1 cellular context compared by ENCODE assay signal in the genomic region with DNA sequence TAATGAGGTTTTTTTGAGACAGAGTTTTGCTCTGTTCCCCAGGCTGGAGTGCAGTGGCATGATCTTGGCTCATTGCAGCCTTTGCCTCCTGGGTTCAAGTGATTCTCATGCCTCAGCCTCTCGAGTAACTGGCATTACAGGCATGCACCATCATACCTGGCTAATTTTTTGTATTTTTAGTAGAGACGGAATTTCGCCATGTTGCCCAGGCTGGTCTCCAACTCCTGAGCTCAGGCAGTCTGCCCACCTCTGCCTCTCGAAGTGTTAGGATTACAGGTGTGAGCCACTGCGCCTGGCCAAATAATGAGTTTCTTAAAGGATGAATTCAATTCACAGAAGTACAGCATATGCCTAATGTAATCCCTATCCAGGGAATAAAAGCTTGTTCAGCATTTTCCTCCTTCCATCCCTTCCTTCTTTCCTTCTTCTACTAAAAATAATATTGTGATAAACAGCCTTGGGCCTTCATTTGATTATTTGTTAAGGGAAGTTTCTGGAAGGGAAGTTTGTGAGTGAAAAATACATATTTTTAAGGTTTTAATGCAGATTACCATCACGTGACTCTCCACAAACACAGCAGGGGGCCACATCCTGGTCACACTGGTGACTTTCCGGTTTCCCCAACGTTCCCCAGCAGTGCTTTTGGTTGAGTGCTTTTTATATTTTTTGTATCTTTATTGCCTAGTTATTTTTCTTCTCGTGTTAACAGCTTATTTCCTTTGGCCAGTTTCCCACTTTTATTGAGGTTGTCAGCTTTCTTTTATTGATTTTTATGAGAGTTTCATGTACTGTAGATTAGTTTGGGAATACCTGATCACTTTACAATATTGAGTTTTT.
A peak's percentile ranks its signal among the peaks of the same experiment; 100 is the strongest.
TF ChIP-seq lines count a peak whose summit lies in the region.

No MANE protein-coding gene starts in this region.

TF ChIP-seq in HEK293, 187 proteins besides CTCF, POLR2A, EP300 and RAD21 (continued from another document):
- no peak for TF ChIP-seq HOXD13 (CRISPR knock-in tag; IDR thresholded peaks at IDR 0.05; ENCODE audit: borderline replicate concordance)
- TF ChIP-seq GLIS1 (tag by site-specific recombination; IDR thresholded peaks at IDR 0.05) = peak; percentile 16; the same call in 1 of the 2 replicates
- no peak for TF ChIP-seq ZFP37 (tag by site-specific recombination; IDR thresholded peaks at IDR 0.05)
- TF ChIP-seq SCRT2 (tag by site-specific recombination; IDR thresholded peaks at IDR 0.05) = no peak
- TF ChIP-seq ZNF747 (tag by site-specific recombination; IDR thresholded peaks at IDR 0.05) = no peak
- no peak for TF ChIP-seq ZNF19 (tag by site-specific recombination; IDR thresholded peaks at IDR 0.05; ENCODE audit: low read depth)
- no peak for TF ChIP-seq TRIM28 (IDR thresholded peaks at IDR 0.05; ENCODE audit: borderline replicate concordance, low read length)
- no peak for TF ChIP-seq BCL11A (tag by site-specific recombination; IDR thresholded peaks at IDR 0.05; ENCODE audit: low read depth)
- TF ChIP-seq, protein P1, sequence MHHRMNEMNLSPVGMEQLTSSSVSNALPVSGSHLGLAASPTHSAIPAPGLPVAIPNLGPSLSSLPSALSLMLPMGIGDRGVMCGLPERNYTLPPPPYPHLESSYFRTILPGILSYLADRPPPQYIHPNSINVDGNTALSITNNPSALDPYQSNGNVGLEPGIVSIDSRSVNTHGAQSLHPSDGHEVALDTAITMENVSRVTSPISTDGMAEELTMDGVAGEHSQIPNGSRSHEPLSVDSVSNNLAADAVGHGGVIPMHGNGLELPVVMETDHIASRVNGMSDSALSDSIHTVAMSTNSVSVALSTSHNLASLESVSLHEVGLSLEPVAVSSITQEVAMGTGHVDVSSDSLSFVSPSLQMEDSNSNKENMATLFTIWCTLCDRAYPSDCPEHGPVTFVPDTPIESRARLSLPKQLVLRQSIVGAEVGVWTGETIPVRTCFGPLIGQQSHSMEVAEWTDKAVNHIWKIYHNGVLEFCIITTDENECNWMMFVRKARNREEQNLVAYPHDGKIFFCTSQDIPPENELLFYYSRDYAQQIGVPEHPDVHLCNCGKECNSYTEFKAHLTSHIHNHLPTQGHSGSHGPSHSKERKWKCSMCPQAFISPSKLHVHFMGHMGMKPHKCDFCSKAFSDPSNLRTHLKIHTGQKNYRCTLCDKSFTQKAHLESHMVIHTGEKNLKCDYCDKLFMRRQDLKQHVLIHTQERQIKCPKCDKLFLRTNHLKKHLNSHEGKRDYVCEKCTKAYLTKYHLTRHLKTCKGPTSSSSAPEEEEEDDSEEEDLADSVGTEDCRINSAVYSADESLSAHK (tag by site-specific recombination; IDR thresholded peaks at IDR 0.05) = 0 out of 2 replicates have a peak, but pooled peaks have one; percentile 13
- TF ChIP-seq KLF10 (tag by site-specific recombination; IDR thresholded peaks at IDR 0.05) = no peak
- TF ChIP-seq, protein P2, sequence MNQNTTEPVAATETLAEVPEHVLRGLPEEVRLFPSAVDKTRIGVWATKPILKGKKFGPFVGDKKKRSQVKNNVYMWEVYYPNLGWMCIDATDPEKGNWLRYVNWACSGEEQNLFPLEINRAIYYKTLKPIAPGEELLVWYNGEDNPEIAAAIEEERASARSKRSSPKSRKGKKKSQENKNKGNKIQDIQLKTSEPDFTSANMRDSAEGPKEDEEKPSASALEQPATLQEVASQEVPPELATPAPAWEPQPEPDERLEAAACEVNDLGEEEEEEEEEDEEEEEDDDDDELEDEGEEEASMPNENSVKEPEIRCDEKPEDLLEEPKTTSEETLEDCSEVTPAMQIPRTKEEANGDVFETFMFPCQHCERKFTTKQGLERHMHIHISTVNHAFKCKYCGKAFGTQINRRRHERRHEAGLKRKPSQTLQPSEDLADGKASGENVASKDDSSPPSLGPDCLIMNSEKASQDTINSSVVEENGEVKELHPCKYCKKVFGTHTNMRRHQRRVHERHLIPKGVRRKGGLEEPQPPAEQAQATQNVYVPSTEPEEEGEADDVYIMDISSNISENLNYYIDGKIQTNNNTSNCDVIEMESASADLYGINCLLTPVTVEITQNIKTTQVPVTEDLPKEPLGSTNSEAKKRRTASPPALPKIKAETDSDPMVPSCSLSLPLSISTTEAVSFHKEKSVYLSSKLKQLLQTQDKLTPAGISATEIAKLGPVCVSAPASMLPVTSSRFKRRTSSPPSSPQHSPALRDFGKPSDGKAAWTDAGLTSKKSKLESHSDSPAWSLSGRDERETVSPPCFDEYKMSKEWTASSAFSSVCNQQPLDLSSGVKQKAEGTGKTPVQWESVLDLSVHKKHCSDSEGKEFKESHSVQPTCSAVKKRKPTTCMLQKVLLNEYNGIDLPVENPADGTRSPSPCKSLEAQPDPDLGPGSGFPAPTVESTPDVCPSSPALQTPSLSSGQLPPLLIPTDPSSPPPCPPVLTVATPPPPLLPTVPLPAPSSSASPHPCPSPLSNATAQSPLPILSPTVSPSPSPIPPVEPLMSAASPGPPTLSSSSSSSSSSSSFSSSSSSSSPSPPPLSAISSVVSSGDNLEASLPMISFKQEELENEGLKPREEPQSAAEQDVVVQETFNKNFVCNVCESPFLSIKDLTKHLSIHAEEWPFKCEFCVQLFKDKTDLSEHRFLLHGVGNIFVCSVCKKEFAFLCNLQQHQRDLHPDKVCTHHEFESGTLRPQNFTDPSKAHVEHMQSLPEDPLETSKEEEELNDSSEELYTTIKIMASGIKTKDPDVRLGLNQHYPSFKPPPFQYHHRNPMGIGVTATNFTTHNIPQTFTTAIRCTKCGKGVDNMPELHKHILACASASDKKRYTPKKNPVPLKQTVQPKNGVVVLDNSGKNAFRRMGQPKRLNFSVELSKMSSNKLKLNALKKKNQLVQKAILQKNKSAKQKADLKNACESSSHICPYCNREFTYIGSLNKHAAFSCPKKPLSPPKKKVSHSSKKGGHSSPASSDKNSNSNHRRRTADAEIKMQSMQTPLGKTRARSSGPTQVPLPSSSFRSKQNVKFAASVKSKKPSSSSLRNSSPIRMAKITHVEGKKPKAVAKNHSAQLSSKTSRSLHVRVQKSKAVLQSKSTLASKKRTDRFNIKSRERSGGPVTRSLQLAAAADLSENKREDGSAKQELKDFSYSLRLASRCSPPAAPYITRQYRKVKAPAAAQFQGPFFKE (tag by site-specific recombination; IDR thresholded peaks at IDR 0.05; ENCODE audit: borderline replicate concordance) = no peak
- TF ChIP-seq, protein P3, sequence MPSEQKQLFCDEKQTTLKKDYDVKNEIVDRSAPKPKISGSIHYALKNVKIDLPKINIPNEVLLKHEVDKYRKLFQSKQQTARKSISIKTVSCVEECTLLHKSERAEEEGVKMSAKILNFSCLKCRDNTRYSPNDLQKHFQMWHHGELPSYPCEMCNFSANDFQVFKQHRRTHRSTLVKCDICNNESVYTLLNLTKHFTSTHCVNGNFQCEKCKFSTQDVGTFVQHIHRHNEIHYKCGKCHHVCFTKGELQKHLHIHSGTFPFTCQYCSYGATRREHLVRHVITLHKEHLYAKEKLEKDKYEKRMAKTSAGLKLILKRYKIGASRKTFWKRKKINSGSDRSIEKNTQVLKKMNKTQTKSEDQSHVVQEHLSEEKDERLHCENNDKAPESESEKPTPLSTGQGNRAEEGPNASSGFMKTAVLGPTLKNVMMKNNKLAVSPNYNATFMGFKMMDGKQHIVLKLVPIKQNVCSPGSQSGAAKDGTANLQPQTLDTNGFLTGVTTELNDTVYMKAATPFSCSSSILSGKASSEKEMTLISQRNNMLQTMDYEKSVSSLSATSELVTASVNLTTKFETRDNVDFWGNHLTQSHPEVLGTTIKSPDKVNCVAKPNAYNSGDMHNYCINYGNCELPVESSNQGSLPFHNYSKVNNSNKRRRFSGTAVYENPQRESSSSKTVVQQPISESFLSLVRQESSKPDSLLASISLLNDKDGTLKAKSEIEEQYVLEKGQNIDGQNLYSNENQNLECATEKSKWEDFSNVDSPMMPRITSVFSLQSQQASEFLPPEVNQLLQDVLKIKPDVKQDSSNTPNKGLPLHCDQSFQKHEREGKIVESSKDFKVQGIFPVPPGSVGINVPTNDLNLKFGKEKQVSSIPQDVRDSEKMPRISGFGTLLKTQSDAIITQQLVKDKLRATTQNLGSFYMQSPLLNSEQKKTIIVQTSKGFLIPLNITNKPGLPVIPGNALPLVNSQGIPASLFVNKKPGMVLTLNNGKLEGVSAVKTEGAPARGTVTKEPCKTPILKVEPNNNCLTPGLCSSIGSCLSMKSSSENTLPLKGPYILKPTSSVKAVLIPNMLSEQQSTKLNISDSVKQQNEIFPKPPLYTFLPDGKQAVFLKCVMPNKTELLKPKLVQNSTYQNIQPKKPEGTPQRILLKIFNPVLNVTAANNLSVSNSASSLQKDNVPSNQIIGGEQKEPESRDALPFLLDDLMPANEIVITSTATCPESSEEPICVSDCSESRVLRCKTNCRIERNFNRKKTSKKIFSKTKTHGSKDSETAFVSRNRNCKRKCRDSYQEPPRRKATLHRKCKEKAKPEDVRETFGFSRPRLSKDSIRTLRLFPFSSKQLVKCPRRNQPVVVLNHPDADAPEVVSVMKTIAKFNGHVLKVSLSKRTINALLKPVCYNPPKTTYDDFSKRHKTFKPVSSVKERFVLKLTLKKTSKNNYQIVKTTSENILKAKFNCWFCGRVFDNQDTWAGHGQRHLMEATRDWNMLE (tag by site-specific recombination; conservative IDR thresholded peaks at IDR 0.05; ENCODE audit: low read depth) = no peak
- no peak for TF ChIP-seq EGR2 (tag by site-specific recombination; IDR thresholded peaks at IDR 0.05; ENCODE audit: low read depth)
- no peak for TF ChIP-seq ZNF112 (tag by site-specific recombination; IDR thresholded peaks at IDR 0.05)
- TF ChIP-seq, protein P4, sequence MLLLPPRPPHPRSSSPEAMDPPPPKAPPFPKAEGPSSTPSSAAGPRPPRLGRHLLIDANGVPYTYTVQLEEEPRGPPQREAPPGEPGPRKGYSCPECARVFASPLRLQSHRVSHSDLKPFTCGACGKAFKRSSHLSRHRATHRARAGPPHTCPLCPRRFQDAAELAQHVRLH (tag by site-specific recombination; IDR thresholded peaks at IDR 0.05) = peak; percentile 69; the same call in 1 of the 2 replicates
- no peak for TF ChIP-seq ZNF138 (tag by site-specific recombination; IDR thresholded peaks at IDR 0.05; ENCODE audit: borderline replicate concordance)
- TF ChIP-seq ZNF221 (tag by site-specific recombination; IDR thresholded peaks at IDR 0.05; ENCODE audit: borderline replicate concordance) = no peak
- TF ChIP-seq ZSCAN30 (tag by site-specific recombination; IDR thresholded peaks at IDR 0.05) = no peak
- no peak for TF ChIP-seq ZNF571 (tag by site-specific recombination; IDR thresholded peaks at IDR 0.05)
- no peak for TF ChIP-seq ZNF10 (tag by site-specific recombination; IDR thresholded peaks at IDR 0.05)
- TF ChIP-seq, protein P5, sequence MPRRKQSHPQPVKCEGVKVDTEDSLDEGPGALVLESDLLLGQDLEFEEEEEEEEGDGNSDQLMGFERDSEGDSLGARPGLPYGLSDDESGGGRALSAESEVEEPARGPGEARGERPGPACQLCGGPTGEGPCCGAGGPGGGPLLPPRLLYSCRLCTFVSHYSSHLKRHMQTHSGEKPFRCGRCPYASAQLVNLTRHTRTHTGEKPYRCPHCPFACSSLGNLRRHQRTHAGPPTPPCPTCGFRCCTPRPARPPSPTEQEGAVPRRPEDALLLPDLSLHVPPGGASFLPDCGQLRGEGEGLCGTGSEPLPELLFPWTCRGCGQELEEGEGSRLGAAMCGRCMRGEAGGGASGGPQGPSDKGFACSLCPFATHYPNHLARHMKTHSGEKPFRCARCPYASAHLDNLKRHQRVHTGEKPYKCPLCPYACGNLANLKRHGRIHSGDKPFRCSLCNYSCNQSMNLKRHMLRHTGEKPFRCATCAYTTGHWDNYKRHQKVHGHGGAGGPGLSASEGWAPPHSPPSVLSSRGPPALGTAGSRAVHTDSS (tag by site-specific recombination; IDR thresholded peaks at IDR 0.05) = no peak
- no peak for TF ChIP-seq ZBTB20 (tag by site-specific recombination; IDR thresholded peaks at IDR 0.05)
- no peak for TF ChIP-seq MYNN (tag by site-specific recombination; IDR thresholded peaks at IDR 0.05; ENCODE audit: borderline replicate concordance)
- no peak for TF ChIP-seq SETDB1 (IDR thresholded peaks at IDR 0.05; ENCODE audit: insufficient read length, low read length)
- TF ChIP-seq ZNF521 (tag by site-specific recombination; IDR thresholded peaks at IDR 0.05) = no peak
- TF ChIP-seq ZFHX2 (tag by site-specific recombination; conservative IDR thresholded peaks at IDR 0.05) = no peak
- no peak for TF ChIP-seq ZNF174 (tag by site-specific recombination; IDR thresholded peaks at IDR 0.05)
- no peak for TF ChIP-seq ZNF24 (tag by site-specific recombination; IDR thresholded peaks at IDR 0.05)
- TF ChIP-seq, protein P6, sequence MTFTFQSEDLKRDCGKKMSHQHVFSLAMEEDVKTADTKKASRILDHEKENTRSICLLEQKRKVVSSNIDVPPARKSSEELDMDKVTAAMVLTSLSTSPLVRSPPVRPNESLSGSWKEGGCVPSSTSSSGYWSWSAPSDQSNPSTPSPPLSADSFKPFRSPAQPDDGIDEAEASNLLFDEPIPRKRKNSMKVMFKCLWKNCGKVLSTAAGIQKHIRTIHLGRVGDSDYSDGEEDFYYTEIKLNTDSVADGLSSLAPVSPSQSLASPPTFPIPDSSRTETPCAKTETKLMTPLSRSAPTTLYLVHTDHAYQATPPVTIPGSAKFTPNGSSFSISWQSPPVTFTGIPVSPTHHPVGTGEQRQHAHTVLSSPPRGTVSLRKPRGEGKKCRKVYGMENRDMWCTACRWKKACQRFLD (tag by site-specific recombination; IDR thresholded peaks at IDR 0.05) = no peak
- TF ChIP-seq BCL11B (tag by site-specific recombination; IDR thresholded peaks at IDR 0.05; ENCODE audit: low read depth) = peak; percentile 77; the same call in 1 of the 2 replicates
- TF ChIP-seq ZNF2 (tag by site-specific recombination; IDR thresholded peaks at IDR 0.05) = no peak
- no peak for TF ChIP-seq ZNF155 (tag by site-specific recombination; IDR thresholded peaks at IDR 0.05)
- no peak for TF ChIP-seq REPIN1 (tag by site-specific recombination; IDR thresholded peaks at IDR 0.05; ENCODE audit: low read depth)
- TF ChIP-seq ZNF654 (tag by site-specific recombination; IDR thresholded peaks at IDR 0.05; ENCODE audit: low read depth) = no peak
